ENCODE assay signal across 1 cellular context in genomic region chr17:44309472-44309871, GRCh38.
TF ChIP-seq lines count a peak whose summit lies in the region.

No MANE protein-coding gene starts in this region.

TF ChIP-seq in A549, 52 proteins besides CTCF, POLR2A, EP300 and RAD21:
- TF ChIP-seq HOXB5 (CRISPR knock-in tag; IDR thresholded peaks at IDR 0.05) (no peak), FOXS1 (CRISPR knock-in tag; IDR thresholded peaks at IDR 0.05) (no peak), FOSL2 (IDR thresholded peaks at IDR 0.05) (no peak), FOSL2 (CRISPR knock-in tag; IDR thresholded peaks at IDR 0.05) (peak; percentile 25; the same call in 1 of the 2 replicates), HOXA7 (CRISPR knock-in tag; IDR thresholded peaks at IDR 0.05) (no peak), TFCP2L1 (CRISPR knock-in tag; IDR thresholded peaks at IDR 0.05) (no peak)
- TF ChIP-seq, protein P1, sequence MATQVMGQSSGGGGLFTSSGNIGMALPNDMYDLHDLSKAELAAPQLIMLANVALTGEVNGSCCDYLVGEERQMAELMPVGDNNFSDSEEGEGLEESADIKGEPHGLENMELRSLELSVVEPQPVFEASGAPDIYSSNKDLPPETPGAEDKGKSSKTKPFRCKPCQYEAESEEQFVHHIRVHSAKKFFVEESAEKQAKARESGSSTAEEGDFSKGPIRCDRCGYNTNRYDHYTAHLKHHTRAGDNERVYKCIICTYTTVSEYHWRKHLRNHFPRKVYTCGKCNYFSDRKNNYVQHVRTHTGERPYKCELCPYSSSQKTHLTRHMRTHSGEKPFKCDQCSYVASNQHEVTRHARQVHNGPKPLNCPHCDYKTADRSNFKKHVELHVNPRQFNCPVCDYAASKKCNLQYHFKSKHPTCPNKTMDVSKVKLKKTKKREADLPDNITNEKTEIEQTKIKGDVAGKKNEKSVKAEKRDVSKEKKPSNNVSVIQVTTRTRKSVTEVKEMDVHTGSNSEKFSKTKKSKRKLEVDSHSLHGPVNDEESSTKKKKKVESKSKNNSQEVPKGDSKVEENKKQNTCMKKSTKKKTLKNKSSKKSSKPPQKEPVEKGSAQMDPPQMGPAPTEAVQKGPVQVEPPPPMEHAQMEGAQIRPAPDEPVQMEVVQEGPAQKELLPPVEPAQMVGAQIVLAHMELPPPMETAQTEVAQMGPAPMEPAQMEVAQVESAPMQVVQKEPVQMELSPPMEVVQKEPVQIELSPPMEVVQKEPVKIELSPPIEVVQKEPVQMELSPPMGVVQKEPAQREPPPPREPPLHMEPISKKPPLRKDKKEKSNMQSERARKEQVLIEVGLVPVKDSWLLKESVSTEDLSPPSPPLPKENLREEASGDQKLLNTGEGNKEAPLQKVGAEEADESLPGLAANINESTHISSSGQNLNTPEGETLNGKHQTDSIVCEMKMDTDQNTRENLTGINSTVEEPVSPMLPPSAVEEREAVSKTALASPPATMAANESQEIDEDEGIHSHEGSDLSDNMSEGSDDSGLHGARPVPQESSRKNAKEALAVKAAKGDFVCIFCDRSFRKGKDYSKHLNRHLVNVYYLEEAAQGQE (IDR thresholded peaks at IDR 0.05): no peak
- TF ChIP-seq, protein P2, sequence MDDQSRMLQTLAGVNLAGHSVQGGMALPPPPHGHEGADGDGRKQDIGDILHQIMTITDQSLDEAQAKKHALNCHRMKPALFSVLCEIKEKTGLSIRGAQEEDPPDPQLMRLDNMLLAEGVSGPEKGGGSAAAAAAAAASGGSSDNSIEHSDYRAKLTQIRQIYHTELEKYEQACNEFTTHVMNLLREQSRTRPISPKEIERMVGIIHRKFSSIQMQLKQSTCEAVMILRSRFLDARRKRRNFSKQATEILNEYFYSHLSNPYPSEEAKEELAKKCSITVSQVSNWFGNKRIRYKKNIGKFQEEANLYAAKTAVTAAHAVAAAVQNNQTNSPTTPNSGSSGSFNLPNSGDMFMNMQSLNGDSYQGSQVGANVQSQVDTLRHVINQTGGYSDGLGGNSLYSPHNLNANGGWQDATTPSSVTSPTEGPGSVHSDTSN (IDR thresholded peaks at IDR 0.05): no peak
- TF ChIP-seq, protein P3, sequence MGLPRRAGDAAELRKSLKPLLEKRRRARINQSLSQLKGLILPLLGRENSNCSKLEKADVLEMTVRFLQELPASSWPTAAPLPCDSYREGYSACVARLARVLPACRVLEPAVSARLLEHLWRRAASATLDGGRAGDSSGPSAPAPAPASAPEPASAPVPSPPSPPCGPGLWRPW (IDR thresholded peaks at IDR 0.05): no peak
